1 cellular context compared by ENCODE assay signal in the genomic region with DNA sequence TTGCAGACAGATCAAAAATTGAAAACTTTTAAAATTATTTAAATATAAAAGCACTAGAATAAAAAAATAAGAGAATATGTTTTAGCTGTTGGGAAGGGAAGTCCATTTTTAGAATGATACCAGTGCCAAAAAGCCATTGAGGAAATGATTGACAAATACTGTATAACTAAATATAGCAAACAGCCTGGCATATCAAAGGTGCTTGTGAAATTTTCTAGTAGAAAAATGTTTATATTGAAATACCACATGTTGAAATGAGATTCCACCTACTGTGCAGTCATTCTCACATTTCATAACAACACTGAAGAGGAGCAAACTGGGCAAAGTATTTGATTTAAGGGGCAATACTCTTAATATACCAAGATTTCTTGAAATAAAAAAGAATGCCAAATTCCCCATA.
TF ChIP-seq lines count a peak whose summit lies in the region.

No MANE protein-coding gene starts in this region.

TF ChIP-seq in IMR-90, 13 proteins besides CTCF, POLR2A, EP300 and RAD21 (continued from another document):
- no peak for TF ChIP-seq MXI1 (IDR thresholded peaks at IDR 0.05; ENCODE audit: borderline replicate concordance, low read depth, low read length)
- TF ChIP-seq SMC3 (IDR thresholded peaks at IDR 0.05; ENCODE audit: low read depth, low read length) = no peak
- no peak for TF ChIP-seq MAZ (IDR thresholded peaks at IDR 0.05; ENCODE audit: borderline replicate concordance, low read depth, low read length)
- no peak for TF ChIP-seq NFE2L2 (IDR thresholded peaks at IDR 0.05; ENCODE audit: low read depth, low read length)
- TF ChIP-seq RCOR1 (IDR thresholded peaks at IDR 0.05; ENCODE audit: insufficient replicate concordance, low read length) = no peak
- TF ChIP-seq MAFK (IDR thresholded peaks at IDR 0.05; ENCODE audit: low read depth, low read length) = no peak
- no peak for TF ChIP-seq BHLHE40 (IDR thresholded peaks at IDR 0.05; ENCODE audit: low read depth, low read length)
- TF ChIP-seq, protein P1, sequence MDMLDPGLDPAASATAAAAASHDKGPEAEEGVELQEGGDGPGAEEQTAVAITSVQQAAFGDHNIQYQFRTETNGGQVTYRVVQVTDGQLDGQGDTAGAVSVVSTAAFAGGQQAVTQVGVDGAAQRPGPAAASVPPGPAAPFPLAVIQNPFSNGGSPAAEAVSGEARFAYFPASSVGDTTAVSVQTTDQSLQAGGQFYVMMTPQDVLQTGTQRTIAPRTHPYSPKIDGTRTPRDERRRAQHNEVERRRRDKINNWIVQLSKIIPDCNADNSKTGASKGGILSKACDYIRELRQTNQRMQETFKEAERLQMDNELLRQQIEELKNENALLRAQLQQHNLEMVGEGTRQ (IDR thresholded peaks at IDR 0.05; ENCODE audit: low read depth, low read length) = no peak
